In the genomic region with DNA sequence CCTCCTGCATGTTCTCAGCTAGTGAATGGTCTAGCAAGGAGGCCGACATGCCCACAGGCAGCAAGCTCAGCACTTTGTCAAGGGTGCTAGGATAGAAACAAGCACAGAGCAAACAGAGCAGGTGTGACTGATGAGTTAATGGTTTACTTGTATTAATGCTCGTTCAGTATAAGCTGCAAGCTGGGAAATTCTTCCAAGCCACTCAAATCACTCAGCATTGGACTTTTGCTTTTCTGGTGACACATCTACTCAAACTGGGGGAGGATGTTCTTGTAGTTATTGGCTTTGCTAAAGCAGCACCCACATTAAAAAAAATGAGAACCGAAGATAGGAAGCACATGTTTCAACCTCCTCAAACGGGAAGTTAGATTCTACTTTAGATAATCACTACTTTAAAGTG, we compare ENCODE assay signal across 8 cellular contexts. TPM values are rescaled to one million over a fixed set of nuclear protein-coding genes. Genes with fewer than 3 reads are reported as not detected.
DNase-seq lines count a peak whose midpoint lies in the region; ATAC-seq and TF ChIP-seq lines count a peak whose summit lies in the region.

No MANE protein-coding gene starts in this region.

- no peak for TF ChIP-seq CTCF in foreskin keratinocyte (conservative IDR thresholded peaks at IDR 0.05)

- H3K27me3 ChIP-seq in naive thymus-derived CD4-positive, alpha-beta T cell (ENCODE audit: control insufficient read depth in 2 of 2, insufficient read depth in 2 of 2, low read length in 2 of 2) = no peaks in the 10 kb centered on the region
- H3K27me3 ChIP-seq in foreskin keratinocyte (no peaks in the 10 kb centered on the region), MG63 (no peaks in the 10 kb centered on the region)

- intact Hi-C loops in naive thymus-derived CD4-positive, alpha-beta T cell (cut with micrococcal nuclease) = loop anchor here (2.0 to 5.0 kb wide), 3 partner anchors 17 to 47 kb away; a partner anchor contains a TSS

- no peak overlapping the region for H3K27ac ChIP-seq in naive thymus-derived CD4-positive, alpha-beta T cell (ENCODE audit: low read depth, low read length)
- H3K27ac ChIP-seq in foreskin keratinocyte = no peak overlapping the region

- H3K4me1 Mint-ChIP-seq in activated T-cell treated with anti-CD3 and anti-CD28 coated beads, Interleukin-2, amount 50 U/mL, for 24 hours (ENCODE audit: low read depth) = peaks cover 56% of the 10 kb centered on the region
- H3K4me1 Mint-ChIP-seq in naive thymus-derived CD4-positive, alpha-beta T cell = peaks cover 30 to 59% (median 37%) of the 10 kb centered on the region in 7 donors

- H3K9me3 ChIP-seq in naive thymus-derived CD4-positive, alpha-beta T cell (ENCODE audit: control insufficient read depth in 2 of 3, low read length in 3 of 3) = no peaks in the 10 kb centered on the region
- H3K9me3 ChIP-seq in MG63 = no peaks in the 10 kb centered on the region

- no peaks in the 10 kb centered on the region for H3K27me3 Mint-ChIP-seq in activated T-cell treated with anti-CD3 and anti-CD28 coated beads, Interleukin-2, amount 50 U/mL, for 24 hours
- H3K27me3 Mint-ChIP-seq in naive thymus-derived CD4-positive, alpha-beta T cell = no peaks in the 10 kb centered on the region

- H3K36me3 ChIP-seq in naive thymus-derived CD4-positive, alpha-beta T cell (ENCODE audit: control insufficient read depth in 2 of 3, insufficient read depth in 3 of 3, low read length in 3 of 3) = no peaks in the 10 kb centered on the region
- H3K36me3 ChIP-seq in MG63 = no peaks in the 10 kb centered on the region

- H3K27ac Mint-ChIP-seq in activated T-cell treated with anti-CD3 and anti-CD28 coated beads, Interleukin-2, amount 50 U/mL, for 24 hours = peak overlapping the region; percentile 79
- H3K27ac Mint-ChIP-seq in naive thymus-derived CD4-positive, alpha-beta T cell = peak overlapping the region in 3 of 9 donors; percentile 30 to 53 (median 30)

- CTCF ChIA-PET in naive thymus-derived CD4-positive, alpha-beta T cell (lab: Charles Lee) = interaction anchor here (0.6 kb wide), 1 partner anchor 11 kb away, joined by 3 read pairs; no protein-coding TSS in a partner anchor

- H3K9me3 Mint-ChIP-seq in activated T-cell treated with anti-CD3 and anti-CD28 coated beads, Interleukin-2, amount 50 U/mL, for 24 hours = no peaks in the 10 kb centered on the region
- H3K9me3 Mint-ChIP-seq in naive thymus-derived CD4-positive, alpha-beta T cell = peaks cover 0 to 3% (median 0%) of the 10 kb centered on the region in 11 donors

- peaks cover 38% of the 10 kb centered on the region for H3K36me3 Mint-ChIP-seq in activated T-cell treated with anti-CD3 and anti-CD28 coated beads, Interleukin-2, amount 50 U/mL, for 24 hours (ENCODE audit: low read depth)
- peaks cover 9 to 53% (median 39%) of the 10 kb centered on the region in 5 donors for H3K36me3 Mint-ChIP-seq in naive thymus-derived CD4-positive, alpha-beta T cell

- H3K4me3 Mint-ChIP-seq in activated T-cell treated with anti-CD3 and anti-CD28 coated beads, Interleukin-2, amount 50 U/mL, for 24 hours = peak overlapping the region; percentile 23
- H3K4me3 Mint-ChIP-seq in naive thymus-derived CD4-positive, alpha-beta T cell = peak overlapping the region in 5 of 10 donors; percentile 16 to 50 (median 25)

- POLR2A ChIA-PET in naive thymus-derived CD4-positive, alpha-beta T cell (lab: Charles Lee) = no interaction called here

- H3K4me3 ChIP-seq in naive thymus-derived CD4-positive, alpha-beta T cell (ENCODE audit: low read length) = no peak overlapping the region
- no peak overlapping the region for H3K4me3 ChIP-seq in MG63

- ATAC-seq in HG02885 (IDR thresholded peaks at IDR 0.05; ENCODE audit: poor library complexity, unreplicated experiment) (peak; percentile 67), foreskin keratinocyte (no peak)
- peak; percentile 63 for ATAC-seq in naive thymus-derived CD4-positive, alpha-beta T cell

- peaks cover 11 to 38% of the 10 kb centered on the region in 2 donors for H3K4me1 ChIP-seq in naive thymus-derived CD4-positive, alpha-beta T cell (ENCODE audit: control insufficient read depth in 2 of 2, insufficient read depth in 2 of 2, low read length in 2 of 2)
- peaks cover 13% of the 10 kb centered on the region for H3K4me1 ChIP-seq in foreskin keratinocyte

- no peak for DNase-seq in activated T-cell treated with anti-CD3 and anti-CD28 coated beads, Interleukin-2, amount 50 U/mL, for 24 hours
- DNase-seq in activated T-cell treated with anti-CD3 and anti-CD28 coated beads, Interleukin-2, amount 50 U/mL, for 1 hour = no peak
- peak; percentile 26 for DNase-seq in SKM-1 (lab: John Stamatoyannopoulos, UW; ENCODE audit: unreplicated experiment)
- DNase-seq in naive thymus-derived CD4-positive, alpha-beta T cell = peak in 4 of 9 donors; percentile 8 to 20 (median 16)
- DNase-seq in foreskin keratinocyte = no peak
- DNase-seq in mesenteric fat pad (ENCODE audit: low spot score) = no peak
- DNase-seq in MG63 = no peak

RNA-seq across cellular contexts. Expression of a gene that starts 43.1 kb away (rescaled TPM):
- 10 to 100 TPM; 29.4 to 62.9 (median 40.2) TPM for total RNA-seq in naive thymus-derived CD4-positive, alpha-beta T cell
- 10 to 100 TPM; 14.2 to 30.7 TPM for polyA plus RNA-seq in naive thymus-derived CD4-positive, alpha-beta T cell
- total RNA-seq in foreskin keratinocyte (3.1 and 3.6 TPM in 2 replicates), mesenteric fat pad (107 TPM)
- 1.1 and 1.2 TPM in 2 replicates for polyA plus RNA-seq in foreskin keratinocyte
- 8.9 and 9.3 TPM in 2 replicates for total RNA-seq in MG63 (2014; rRNA removed; shearing (Covaris generic); ENCODE audit: low replicate concordance)
